Comparison of ENCODE assay signal across 20 cellular contexts in the genomic region with DNA sequence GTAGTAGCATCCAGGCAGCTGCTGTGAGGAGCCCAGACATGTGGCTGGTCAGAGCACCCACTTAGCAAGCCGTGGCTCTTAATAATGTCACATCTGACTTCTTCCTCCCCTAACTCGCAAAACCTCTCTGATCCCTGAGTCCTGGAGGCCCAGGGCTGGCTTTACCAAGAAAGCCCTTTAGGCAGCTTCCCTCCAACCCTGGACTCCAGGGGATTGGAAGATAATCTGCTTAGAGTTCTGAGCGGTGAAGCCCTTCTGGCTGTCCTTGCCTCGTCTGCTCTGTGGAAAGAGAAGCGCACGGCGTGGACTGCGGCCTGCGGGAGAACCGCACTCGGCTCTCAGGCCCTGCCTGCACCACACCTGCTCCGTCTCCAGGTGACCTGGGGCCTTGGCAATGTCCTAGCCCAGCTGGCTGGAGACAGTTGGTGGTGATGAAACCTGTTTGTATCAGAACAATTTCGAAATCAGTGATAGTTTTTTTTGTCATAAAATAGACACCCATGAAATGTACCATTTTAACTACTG.
"Had no signal": no experiment of that assay in that cellular context is flagged by ENCODE, and none has a peak within 500 bp of the region (broad histone marks: within the 10 kb centered on the region; RNA-seq: fewer than 3 reads in every experiment).

No MANE protein-coding gene starts in this region.

- H3K27ac ChIP-seq: colonic mucosa, gastrocnemius medialis had no signal

- H3K27me3 ChIP-seq: colonic mucosa had no signal

- H3K9me3 ChIP-seq: colonic mucosa, gastrocnemius medialis had no signal

- ATAC-seq: activated CD8-positive, alpha-beta T cell treated with anti-CD3 and anti-CD28 coated beads for 36 hours; activated T-helper 17 cell treated with anti-CD3 and anti-CD28 coated beads, Interleukin-2, amount 50 U/mL, for 72 hours; gastrocnemius medialis; mucosa of descending colon; WTC11 had no signal

- H3K4me1 ChIP-seq: colonic mucosa, gastrocnemius medialis had no signal

- H3K4me3 ChIP-seq: colonic mucosa, gastrocnemius medialis, mucosa of descending colon had no signal

- DNase-seq: activated CD4-positive, alpha-beta T cell treated with anti-CD3 and anti-CD28 coated beads, Interleukin-2, amount 10 ng/mL, durations not matched to agents 24 days and 14 days; activated CD8-positive, alpha-beta T cell treated with anti-CD3 and anti-CD28 coated beads for 36 hours; activated naive CD4-positive, alpha-beta T cell treated with Interleukin-2 at 50 U/mL for 16 hours; activated naive CD8-positive, alpha-beta T cell treated with anti-CD3 and anti-CD28 coated beads, Interleukin-2, amount 10 ng/mL, durations not matched to agents 7 days and 5 days; activated T-cell treated with anti-CD3 and anti-CD28 coated beads, Interleukin-2, amount 50 U/mL, for 1 hour; amygdala; colonic mucosa; gastrocnemius medialis; head of caudate nucleus; immature natural killer cell; mesenchymal stem cell; mucosa of descending colon; naive B cell; retina; stimulated activated CD4-positive, alpha-beta T cell treated with anti-CD3 and anti-CD28 coated beads, Interleukin-12 subunit alpha, Interleukin-12 subunit beta, amount 100 ng/mL, for 4 hours; stimulated activated CD4-positive, alpha-beta T cell treated with anti-CD3 and anti-CD28 coated beads, Interleukin-1b, Interleukin-23, amount 100 ng/mL, for 48 hours; stimulated activated CD8-positive, alpha-beta memory T cell treated with anti-CD3 and anti-CD28 coated beads, Interleukin-4, amount 100 ng/mL, for 48 hours; stimulated activated naive CD4-positive, alpha-beta T cell had no signal

- H3K36me3 ChIP-seq: colonic mucosa, gastrocnemius medialis had no signal
